In the genomic region with DNA sequence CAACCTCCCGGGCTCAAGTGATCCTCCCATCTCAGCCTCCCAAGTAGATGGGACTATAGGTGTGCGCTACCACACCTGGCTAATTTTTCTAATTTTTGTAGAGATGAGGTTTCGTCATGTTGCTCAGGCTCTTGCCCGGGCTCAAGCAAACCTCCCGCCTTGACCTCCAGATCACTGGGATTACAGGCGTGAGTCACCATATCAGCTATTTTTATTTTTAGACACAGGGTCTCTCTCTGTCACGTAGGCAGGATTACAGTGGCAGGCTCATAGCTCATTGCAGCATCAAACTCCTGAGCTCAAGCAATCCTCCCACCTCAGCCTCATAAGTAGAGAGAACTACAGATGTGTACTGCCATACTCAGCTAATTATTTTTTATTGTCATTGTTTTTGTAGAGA, we compare ENCODE assay signal across 25 cellular contexts.
DNase-seq lines count a peak whose midpoint lies in the region; FAIRE-seq lines count a peak whose summit lies in the region.
"Had no signal": no experiment of that assay in that cellular context is flagged by ENCODE, and none has a peak within 500 bp of the region (broad histone marks: within the 10 kb centered on the region; RNA-seq: fewer than 3 reads in every experiment).

No MANE protein-coding gene starts in this region.

- no peak for FAIRE-seq in urothelium cell line (lab: Jason Lieb, UNC)
- FAIRE-seq: endothelial cell of umbilical vein had no signal

- peaks cover 18% of the 10 kb centered on the region for H3K36me3 Mint-ChIP-seq in dendritic cell treated with granulocyte-macrophage colony-stimulating factor and Interleukin-4, amounts not matched to agents 40 ng/mL and 50 ng/mL, for 4 days (ENCODE audit: low read depth)

- intact Hi-C loops in dendritic cell treated with granulocyte-macrophage colony-stimulating factor and Interleukin-4, amounts not matched to agents 40 ng/mL and 50 ng/mL, for 4 days (cut with micrococcal nuclease): loop anchor here (5.0 to 10.0 kb wide), 2 partner anchors 143 to 355 kb away; no protein-coding TSS in a partner anchor
- intact Hi-C loops in head of caudate nucleus (cut with DNase I): loop anchor here (5.0 to 10.0 kb wide), 2 partner anchors 145 to 342 kb away; no protein-coding TSS in a partner anchor

- no peaks in the 10 kb centered on the region for H3K27me3 Mint-ChIP-seq in dendritic cell treated with granulocyte-macrophage colony-stimulating factor and Interleukin-4, amounts not matched to agents 40 ng/mL and 50 ng/mL, for 4 days
- H3K27me3 Mint-ChIP-seq: IgD-negative memory B cell had no signal

- DNase-seq in NOMO-1 (lab: John Stamatoyannopoulos, UW; ENCODE audit: unreplicated experiment in 2 of 2) (peak; percentile 20 to 42), NOMO-1 treated with dmso at 0.1 percent for 144 hours (lab: John Stamatoyannopoulos, UW; ENCODE audit: unreplicated experiment) (no peak), NOMO-1 treated with DMSO at 0.1 percent for 48 hours (lab: John Stamatoyannopoulos, UW; ENCODE audit: unreplicated experiment) (peak; percentile 60), urothelium cell line (ENCODE audit: low spot score) (peak; percentile 37), head of caudate nucleus (no peak), NCI-H2029 treated with DMSO at 0.1 percent for 48 hours (lab: John Stamatoyannopoulos, UW) (no peak)
- DNase-seq in stimulated activated CD4-positive, alpha-beta T cell treated with anti-CD3 and anti-CD28 coated beads, Interleukin-4, amount 100 ng/mL, for 1 hour: no peak
- DNase-seq: activated CD8-positive, alpha-beta memory T cell treated with anti-CD3 and anti-CD28 coated beads, Interleukin-2, amount 50 U/mL, for 4 hours; activated effector memory CD4-positive, alpha-beta T cell treated with Interleukin-2 at 50 U/mL for 16 hours; BE2C; Caco-2; dermis blood vessel endothelial cell; H9; heart right ventricle; mucosa of descending colon; NCI-H1092; NCI-H2081 treated with DMSO at 0.1 percent for 48 hours; NK-92 treated with Interleukin-12 subunit alpha and Interleukin-12 subunit beta, amount 100 ng/mL, for 24 hours; stimulated activated naive CD4-positive, alpha-beta T cell treated with Interleukin-2 at 50 U/mL for 16 hours; T-helper 1 cell; thyroid gland had no signal

- peak overlapping the region; percentile 27 for H3K27ac Mint-ChIP-seq in dendritic cell treated with granulocyte-macrophage colony-stimulating factor and Interleukin-4, amounts not matched to agents 40 ng/mL and 50 ng/mL, for 4 days
- H3K27ac Mint-ChIP-seq: H9 had no signal

- peaks cover 31% of the 10 kb centered on the region for H3K4me1 Mint-ChIP-seq in dendritic cell treated with granulocyte-macrophage colony-stimulating factor and Interleukin-4, amounts not matched to agents 40 ng/mL and 50 ng/mL, for 4 days (ENCODE audit: low read depth)

- H3K4me3 Mint-ChIP-seq in dendritic cell treated with granulocyte-macrophage colony-stimulating factor and Interleukin-4, amounts not matched to agents 40 ng/mL and 50 ng/mL, for 4 days: no peak overlapping the region
- H3K4me3 Mint-ChIP-seq: H9, IgD-negative memory B cell, neural crest cell had no signal

- no peaks in the 10 kb centered on the region for H3K9me3 Mint-ChIP-seq in dendritic cell treated with granulocyte-macrophage colony-stimulating factor and Interleukin-4, amounts not matched to agents 40 ng/mL and 50 ng/mL, for 4 days
- H3K9me3 Mint-ChIP-seq: H9, IgD-negative memory B cell, neural crest cell had no signal

Comparison
In these comparisons a context has a peak if more than half of its experiments do, and no peak if none do; other contexts are left out.
1. DNase-seq: peak in NOMO-1 (2 of 2), NOMO-1 treated with DMSO at 0.1 percent for 48 hours (single experiment) and urothelium cell line (single experiment); none in NOMO-1 treated with dmso at 0.1 percent for 144 hours (single experiment), head of caudate nucleus (0 of 42), NCI-H2029 treated with DMSO at 0.1 percent for 48 hours (single experiment) and stimulated activated CD4-positive, alpha-beta T cell treated with anti-CD3 and anti-CD28 coated beads, Interleukin-4, amount 100 ng/mL, for 1 hour (single experiment).